In the genomic region with DNA sequence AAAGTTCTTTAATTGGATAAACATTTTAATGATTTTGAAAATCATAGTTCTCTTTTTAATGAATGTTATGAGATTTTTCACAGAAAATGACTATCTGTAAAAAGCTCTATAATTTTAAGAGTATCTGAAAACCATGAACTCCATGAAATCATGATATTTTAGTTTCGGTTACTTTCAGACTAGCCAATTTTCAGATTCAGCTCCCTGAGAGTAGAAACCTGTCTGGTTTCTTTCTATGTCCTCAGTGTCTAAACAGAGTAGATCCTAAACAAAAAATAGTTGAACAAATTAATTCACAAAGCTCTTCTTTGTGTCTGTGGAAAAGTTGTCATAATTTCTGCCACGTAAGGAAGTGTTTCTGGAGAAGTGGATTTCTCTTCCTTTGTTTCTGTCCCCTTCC, we compare ENCODE assay signal across 6 cellular contexts.
"Had no signal": no experiment of that assay in that cellular context is flagged by ENCODE, and none has a peak within 500 bp of the region (broad histone marks: within the 10 kb centered on the region; RNA-seq: fewer than 3 reads in every experiment).

No MANE protein-coding gene starts in this region.

- H3K9ac ChIP-seq: GM23248 had no signal

- ATAC-seq: HepG2 had no signal

- H3K27ac ChIP-seq: GM23248 had no signal

- DNase-seq: GM23248, H9, HCEC 1CT, KBM-7 had no signal

- FAIRE-seq: H1, HepG2 had no signal

- H3K4me3 ChIP-seq: GM23248 had no signal

- H2AFZ ChIP-seq: GM23248 had no signal
